ENCODE assay signal across 9 cellular contexts in genomic region chr2:222427606-222428320, GRCh38. TPM values are rescaled to one million over a fixed set of nuclear protein-coding genes. Genes with fewer than 3 reads are reported as not detected.
DNase-seq lines count a peak whose midpoint lies in the region; ATAC-seq and TF ChIP-seq lines count a peak whose summit lies in the region.
"Had no signal": no experiment of that assay in that cellular context is flagged by ENCODE, and none has a peak within 500 bp of the region (broad histone marks: within the 10 kb centered on the region; RNA-seq: fewer than 3 reads in every experiment).

No MANE protein-coding gene starts in this region.

- peak overlapping the region; percentile 26 for H3K27ac Mint-ChIP-seq in activated T-cell treated with anti-CD3 and anti-CD28 coated beads, Interleukin-2, amount 50 U/mL, for 72 hours
- H3K27ac Mint-ChIP-seq in T-helper 17 cell: peak overlapping the region; percentile 74

- H3K4me3 Mint-ChIP-seq in activated T-cell treated with anti-CD3 and anti-CD28 coated beads, Interleukin-2, amount 50 U/mL, for 72 hours: peak overlapping the region; percentile 38 to 64
- H3K4me3 Mint-ChIP-seq in T-helper 17 cell: peak overlapping the region; percentile 80

- H3K9me3 Mint-ChIP-seq in activated T-cell treated with anti-CD3 and anti-CD28 coated beads, Interleukin-2, amount 50 U/mL, for 72 hours: no peaks in the 10 kb centered on the region

- no peak overlapping the region for H3K4me3 ChIP-seq in suprapubic skin
- H3K4me3 ChIP-seq in lower leg skin (ENCODE audit: low read depth, poor library complexity, severe bottlenecking): no peak overlapping the region
- no peak overlapping the region for H3K4me3 ChIP-seq in aorta (ENCODE audit: low read length in 2 of 2)

- intact Hi-C loops in lower leg skin (cut with DNase I; ENCODE audit: low total_unique reads): no loop called here
- intact Hi-C loops in aorta (cut with DNase I): no loop called here

- no peaks in the 10 kb centered on the region for H3K36me3 ChIP-seq in suprapubic skin
- no peaks in the 10 kb centered on the region for H3K36me3 ChIP-seq in aorta (ENCODE audit: control insufficient read depth in 1 of 2, insufficient read depth in 2 of 2, low read length in 1 of 2)

- ATAC-seq in activated T-cell treated with anti-CD3 and anti-CD28 coated beads, Interleukin-2, amount 50 U/mL, for 72 hours (replicated peaks in 1 of 2): peak in 1 of 2 donors; percentile 19
- ATAC-seq in HG02885 (IDR thresholded peaks at IDR 0.05; ENCODE audit: poor library complexity, unreplicated experiment): peak; percentile 44
- no peak for ATAC-seq in T-helper 17 cell
- ATAC-seq in aorta (ENCODE audit: low FRiP score): no peak

- H3K36me3 Mint-ChIP-seq in activated T-cell treated with anti-CD3 and anti-CD28 coated beads, Interleukin-2, amount 50 U/mL, for 72 hours (ENCODE audit: insufficient read depth in 2 of 2): peaks cover 5 to 7% of the 10 kb centered on the region in 2 donors
- peaks cover 7% of the 10 kb centered on the region for H3K36me3 Mint-ChIP-seq in T-helper 17 cell (ENCODE audit: low read depth)

- 58% methylated on average over 4 of the region's 4 CpGs for WGBS in suprapubic skin
- 66 to 69% methylated on average over 4 of the region's 4 CpGs for WGBS in lower leg skin, 2 donors
- WGBS in aorta, 2 donors: 60 to 70% methylated on average over 4 of the region's 4 CpGs

- H3K4me1 ChIP-seq in suprapubic skin: peaks cover 34% of the 10 kb centered on the region
- no peaks in the 10 kb centered on the region for H3K4me1 ChIP-seq in aorta (ENCODE audit: control insufficient read depth in 1 of 2, insufficient read depth in 2 of 2, low read length in 2 of 2)

- no peak for TF ChIP-seq CTCF in suprapubic skin (IDR thresholded peaks at IDR 0.05)
- no peak for TF ChIP-seq CTCF in lower leg skin (IDR thresholded peaks at IDR 0.05)

- H3K27me3 ChIP-seq in suprapubic skin (peaks cover 27% of the 10 kb centered on the region), aorta (ENCODE audit: control insufficient read depth in 1 of 2, insufficient read depth in 2 of 2, low read length in 1 of 2) (peaks cover 0 to 4% of the 10 kb centered on the region in 2 donors)

- no peak for DNase-seq in activated T-cell treated with anti-CD3 and anti-CD28 coated beads, Interleukin-2, amount 50 U/mL, for 72 hours
- no peak for DNase-seq in activated T-cell treated with anti-CD3 and anti-CD28 coated beads, Interleukin-2, amount 50 U/mL, for 1 hour
- no peak for DNase-seq in T-helper 17 cell
- DNase-seq in suprapubic skin (ENCODE audit: low spot score in 2 of 2): no peak
- no peak for DNase-seq in NCI-H1048 (lab: John Stamatoyannopoulos, UW)
- no peak for DNase-seq in lower leg skin (ENCODE audit: low spot score in 2 of 2)
- no peak for DNase-seq in aorta

- peaks cover 46% of the 10 kb centered on the region for H3K27me3 Mint-ChIP-seq in activated T-cell treated with anti-CD3 and anti-CD28 coated beads, Interleukin-2, amount 50 U/mL, for 72 hours (ENCODE audit: low read depth)
- H3K27me3 Mint-ChIP-seq in T-helper 17 cell: peaks cover 21% of the 10 kb centered on the region

- H3K9me3 ChIP-seq in T-helper 17 cell (ENCODE audit: control insufficient read depth, low read length, poor library complexity, severe bottlenecking) (no peaks in the 10 kb centered on the region), suprapubic skin (no peaks in the 10 kb centered on the region), aorta (ENCODE audit: control insufficient read depth, low read length) (no peaks in the 10 kb centered on the region)

- H3K27ac ChIP-seq in suprapubic skin: peak overlapping the region; percentile 18
- H3K27ac ChIP-seq in aorta (ENCODE audit: low read depth in 1 of 2, low read length in 2 of 2): no peak overlapping the region

- peaks cover 45% of the 10 kb centered on the region for H3K4me1 Mint-ChIP-seq in activated T-cell treated with anti-CD3 and anti-CD28 coated beads, Interleukin-2, amount 50 U/mL, for 72 hours (ENCODE audit: low read depth)
- peaks cover 30% of the 10 kb centered on the region for H3K4me1 Mint-ChIP-seq in T-helper 17 cell

- no peak for TF ChIP-seq EP300 in suprapubic skin (IDR thresholded peaks at IDR 0.05)

- TF ChIP-seq POLR2A in suprapubic skin (IDR thresholded peaks at IDR 0.05): no peak
- no peak for TF ChIP-seq POLR2A in lower leg skin (IDR thresholded peaks at IDR 0.05)

RNA-seq across cellular contexts. Expression of gene SGPP2, which starts 3.4 kb away (rescaled TPM):
- 10 to 100 TPM; 15.1 to 20.9 TPM for total RNA-seq in activated T-cell treated with anti-CD3 and anti-CD28 coated beads, Interleukin-2, amount 50 U/mL, for 72 hours
- total RNA-seq in T-helper 17 cell (1 to 10 TPM; 4.5 to 5.1 TPM), suprapubic skin (10 to 100 TPM; 27.3 to 65.6 (median 49.0) TPM), lower leg skin (10 to 100 TPM; 38.7 to 61.3 (median 59.0) TPM), aorta (under 1 TPM in 1 of 2 donors, not detected in 1; 0.54 TPM)
- 1 to 10 TPM in 1 of 2 donors, under 1 TPM in 1; 0.10 to 1.6 TPM for polyA plus RNA-seq in aorta
- polyA plus RNA-seq: BJ had no signal
